Comparison of ENCODE assay signal across 11 cellular contexts in genomic region chr9:129595903-129596540, GRCh38. TPM values are rescaled to one million over a fixed set of nuclear protein-coding genes. Genes with fewer than 3 reads are reported as not detected.
DNase-seq lines count a peak whose midpoint lies in the region; ATAC-seq and TF ChIP-seq lines count a peak whose summit lies in the region.
"Had no signal": no experiment of that assay in that cellular context is flagged by ENCODE, and none has a peak within 500 bp of the region (broad histone marks: within the 10 kb centered on the region; RNA-seq: fewer than 3 reads in every experiment).

No MANE protein-coding gene starts in this region.

- H3K9me3 Mint-ChIP-seq in brain = peaks cover 0 to 3% (median 0%) of the 10 kb centered on the region in 5 experiments
- no peaks in the 10 kb centered on the region for H3K9me3 Mint-ChIP-seq in naive thymus-derived CD4-positive, alpha-beta T cell

- no peak for DNase-seq in AG04450 (ENCODE audit: low read depth, low spot score)
- peak; percentile 54 for DNase-seq in HuH-7 (ENCODE audit: low spot score)
- no peak for DNase-seq in naive thymus-derived CD4-positive, alpha-beta T cell
- DNase-seq in NCI-H69 (lab: John Stamatoyannopoulos, UW) = no peak
- no peak for DNase-seq in activated CD4-positive, alpha-beta T cell treated with anti-CD3 and anti-CD28 coated beads for 48 hours
- DNase-seq: activated naive CD4-positive, alpha-beta T cell; DMS79 treated with DMSO at 0.1 percent for 48 hours; NCI-H187 had no signal

- H3K27me3 ChIP-seq in AG04450 (ENCODE audit: control insufficient read depth, insufficient read depth, low read length) = no peaks in the 10 kb centered on the region
- no peaks in the 10 kb centered on the region for H3K27me3 ChIP-seq in naive thymus-derived CD4-positive, alpha-beta T cell (ENCODE audit: control insufficient read depth in 2 of 2, insufficient read depth in 2 of 2, low read length in 2 of 2)

- peaks cover 6% of the 10 kb centered on the region for H3K27me3 Mint-ChIP-seq in brain
- peaks cover 0 to 8% (median 5%) of the 10 kb centered on the region in 5 donors for H3K27me3 Mint-ChIP-seq in naive thymus-derived CD4-positive, alpha-beta T cell

- ATAC-seq in naive thymus-derived CD4-positive, alpha-beta T cell = peak; percentile 24
- no peak for ATAC-seq in HG03159 (IDR thresholded peaks at IDR 0.05; ENCODE audit: unreplicated experiment)
- no peak for ATAC-seq in GM21515 (IDR thresholded peaks at IDR 0.05; ENCODE audit: unreplicated experiment)

- H3K9me3 ChIP-seq in AG04450 (ENCODE audit: control insufficient read depth, insufficient read depth, low read length) = no peaks in the 10 kb centered on the region
- no peaks in the 10 kb centered on the region for H3K9me3 ChIP-seq in naive thymus-derived CD4-positive, alpha-beta T cell (ENCODE audit: control insufficient read depth in 2 of 3, low read length in 3 of 3)

- POLR2A ChIA-PET in AG04450 (lab: Yijun Ruan, JAX) = interaction anchor here (0.7 to 2.7 kb wide), 6 partner anchors 14 to 421 kb away, joined by 3 to 36 read pairs (median 6); partner anchors contain the start of gene IER5L
- POLR2A ChIA-PET in naive thymus-derived CD4-positive, alpha-beta T cell (lab: Charles Lee) = interaction anchor here (0.7 kb wide), 1 partner anchor 287 kb away, joined by 4 read pairs; no protein-coding TSS in a partner anchor

- H3K4me1 ChIP-seq in naive thymus-derived CD4-positive, alpha-beta T cell (ENCODE audit: control insufficient read depth in 2 of 2, insufficient read depth in 2 of 2, low read length in 2 of 2) = peaks cover 10% of the 10 kb centered on the region in 2 donors

- TF ChIP-seq CTCF in AG04450 (IDR thresholded peaks at IDR 0.05; ENCODE audit: low read depth, low read length) = no peak
- no peak for TF ChIP-seq CTCF in brain (conservative IDR thresholded peaks at IDR 0.05)

- intact Hi-C loops in naive thymus-derived CD4-positive, alpha-beta T cell (cut with micrococcal nuclease) = loop anchor here in 1 of 2 donors (2.0 kb wide), 1 partner anchor 15 kb away; no protein-coding TSS in a partner anchor

- H3K4me1 Mint-ChIP-seq in brain = peaks cover 68% of the 10 kb centered on the region
- peaks cover 13 to 42% (median 20%) of the 10 kb centered on the region in 7 donors for H3K4me1 Mint-ChIP-seq in naive thymus-derived CD4-positive, alpha-beta T cell

- no peak overlapping the region; the same call in 1 of the 2 replicates for H3K4me3 ChIP-seq in AG04450 (ENCODE audit: low read depth, low read length)
- no peak overlapping the region for H3K4me3 ChIP-seq in naive thymus-derived CD4-positive, alpha-beta T cell (ENCODE audit: low read length)

- H3K36me3 Mint-ChIP-seq in brain = no peaks in the 10 kb centered on the region
- peaks cover 0 to 2% (median 0%) of the 10 kb centered on the region in 5 donors for H3K36me3 Mint-ChIP-seq in naive thymus-derived CD4-positive, alpha-beta T cell

- H3K4me3 Mint-ChIP-seq in brain = peak overlapping the region in 3 of 5 experiments; percentile 81 to 82 (median 81)
- peak overlapping the region; percentile 15 to 77 (median 40) for H3K4me3 Mint-ChIP-seq in naive thymus-derived CD4-positive, alpha-beta T cell

- CTCF ChIA-PET in AG04450 (lab: Charles Lee) = interaction anchor here (0.7 to 1.8 kb wide), 3 partner anchors 16 to 422 kb away, joined by 3 to 11 read pairs (median 4); no protein-coding TSS in a partner anchor
- CTCF ChIA-PET in naive thymus-derived CD4-positive, alpha-beta T cell (lab: Charles Lee) = interaction anchor here (0.6 to 1.2 kb wide), 4 partner anchors 13 to 464 kb away, joined by 3 read pairs; partner anchors contain the start of gene C9orf50

- H3K27ac ChIP-seq in AG04450 (ENCODE audit: low read depth, low read length) = peak overlapping the region; percentile 31
- no peak overlapping the region for H3K27ac ChIP-seq in naive thymus-derived CD4-positive, alpha-beta T cell (ENCODE audit: low read depth, low read length)

- H3K27ac Mint-ChIP-seq in brain = peak overlapping the region in 4 of 5 experiments; percentile 58 to 95 (median 88)
- H3K27ac Mint-ChIP-seq in naive thymus-derived CD4-positive, alpha-beta T cell = peak overlapping the region in 5 of 9 donors; percentile 26 to 70 (median 38)

- H3K36me3 ChIP-seq in naive thymus-derived CD4-positive, alpha-beta T cell (ENCODE audit: control insufficient read depth in 2 of 3, insufficient read depth in 3 of 3, low read length in 3 of 3) = no peaks in the 10 kb centered on the region

RNA-seq across cellular contexts. Expression of gene C9orf50, which starts 24.9 kb away (rescaled TPM):
- 0.26 and 0.30 TPM in 2 replicates for polyA plus RNA-seq in AG04450 (2011; rRNA removed)
- polyA minus RNA-seq in AG04450 (2011; rRNA and poly(A)+ RNA removed) = not detected in 2 replicates
- polyA plus RNA-seq in brain (ENCODE audit: insufficient read depth, low read depth, low replicate concordance) = 3.5 TPM
- total RNA-seq in naive thymus-derived CD4-positive, alpha-beta T cell = not detected
- polyA plus RNA-seq in naive thymus-derived CD4-positive, alpha-beta T cell = not detected

RNA-seq across cellular contexts. Expression of gene NTMT1, which starts 29.9 kb away (rescaled TPM):
- polyA plus RNA-seq in AG04450 (2011; rRNA removed) (49.3 and 50.4 TPM in 2 replicates), brain (ENCODE audit: insufficient read depth, low read depth, low replicate concordance) (118 TPM)
- 25.3 and 30.8 TPM in 2 replicates for polyA minus RNA-seq in AG04450 (2011; rRNA and poly(A)+ RNA removed)
- 10 to 100 TPM; 31.0 to 50.1 (median 34.2) TPM for total RNA-seq in naive thymus-derived CD4-positive, alpha-beta T cell
- polyA plus RNA-seq in naive thymus-derived CD4-positive, alpha-beta T cell = 10 to 100 TPM; 49.0 to 58.9 TPM

RNA-seq across cellular contexts. Expression of gene ASB6, which starts 45.9 kb away (rescaled TPM):
- polyA plus RNA-seq in AG04450 (2011; rRNA removed) (11.6 and 15.3 TPM in 2 replicates), brain (ENCODE audit: insufficient read depth, low read depth, low replicate concordance) (29.1 TPM)
- polyA minus RNA-seq in AG04450 (2011; rRNA and poly(A)+ RNA removed) = 9.4 and 14.0 TPM in 2 replicates
- 10 to 100 TPM; 25.0 to 33.2 (median 28.1) TPM for total RNA-seq in naive thymus-derived CD4-positive, alpha-beta T cell
- polyA plus RNA-seq in naive thymus-derived CD4-positive, alpha-beta T cell = 10 to 100 TPM; 18.5 to 40.9 TPM
